7 cellular contexts compared by ENCODE assay signal in genomic region chr18:54119524-54120019, GRCh38.
A peak's percentile ranks its signal among the peaks of the same experiment; 100 is the strongest.
DNase-seq lines count a peak whose midpoint lies in the region; ATAC-seq and TF ChIP-seq lines count a peak whose summit lies in the region.

No MANE protein-coding gene starts in this region.

- no peak overlapping the region for H3K27ac ChIP-seq in heart right ventricle

- H3K27me3 Mint-ChIP-seq in activated naive CD8-positive, alpha-beta T cell treated with anti-CD3 and anti-CD28 coated beads for 36 hours, result no peaks in the 10 kb centered on the region

- H3K9me3 Mint-ChIP-seq in activated naive CD8-positive, alpha-beta T cell treated with anti-CD3 and anti-CD28 coated beads for 36 hours, result no peaks in the 10 kb centered on the region

- intact Hi-C loops in heart right ventricle (cut with DNase I), result loop anchor here (2.0 to 10.0 kb wide), 7 partner anchors 421 to 555 kb away; no protein-coding TSS in a partner anchor

- H3K36me3 ChIP-seq in heart right ventricle, result no peaks in the 10 kb centered on the region

- H3K4me3 Mint-ChIP-seq in activated naive CD8-positive, alpha-beta T cell treated with anti-CD3 and anti-CD28 coated beads for 36 hours, result peak overlapping the region; percentile 56

- peak; percentile 78 for ATAC-seq in GM19467 (IDR thresholded peaks at IDR 0.05; ENCODE audit: unreplicated experiment)
- ATAC-seq in HG03457 (IDR thresholded peaks at IDR 0.05; ENCODE audit: unreplicated experiment), result peak; percentile 90
- ATAC-seq in heart right ventricle, result peak in 7 of 8 donors; percentile 34 to 80 (median 64)

- WGBS in heart right ventricle, 2 donors, result 21 to 24% methylated on average over 6 of the region's 6 CpGs

- no peaks in the 10 kb centered on the region for H3K36me3 Mint-ChIP-seq in activated naive CD8-positive, alpha-beta T cell treated with anti-CD3 and anti-CD28 coated beads for 36 hours

- H3K9me3 ChIP-seq in heart right ventricle, result no peaks in the 10 kb centered on the region

- peaks cover 0 to 4% (median 0%) of the 10 kb centered on the region in 9 donors for H3K4me1 ChIP-seq in heart right ventricle

- peak overlapping the region; percentile 26 for H3K27ac Mint-ChIP-seq in activated naive CD8-positive, alpha-beta T cell treated with anti-CD3 and anti-CD28 coated beads for 36 hours

- H3K27me3 ChIP-seq in heart right ventricle, result peaks cover 0 to 7% (median 0%) of the 10 kb centered on the region in 7 donors

- H3K4me3 ChIP-seq in heart right ventricle (peak overlapping the region in 3 of 10 donors; percentile 6 to 12 (median 10)), retinal pigment epithelial cell (ENCODE audit: low read length) (peak overlapping the region; percentile 15)

- DNase-seq in G401 (ENCODE audit: low spot score), result peak; percentile 75
- DNase-seq in NCI-H524 treated with DMSO at 0.1 percent for 48 hours (lab: John Stamatoyannopoulos, UW), result peak; percentile 23
- no peak for DNase-seq in activated naive CD8-positive, alpha-beta T cell treated with anti-CD3 and anti-CD28 coated beads for 36 hours
- DNase-seq in heart right ventricle, result peak in 1 of 2 donors; percentile 5
- peak; percentile 24 for DNase-seq in retinal pigment epithelial cell (ENCODE audit: low read depth)

- H3K4me1 Mint-ChIP-seq in activated naive CD8-positive, alpha-beta T cell treated with anti-CD3 and anti-CD28 coated beads for 36 hours, result peaks cover 2% of the 10 kb centered on the region

- TF ChIP-seq CTCF in heart right ventricle (IDR thresholded peaks at IDR 0.05) (peak; percentile 30 to 84 (median 82)), retinal pigment epithelial cell (conservative IDR thresholded peaks at IDR 0.05; ENCODE audit: low read depth, low read length) (peak; percentile 82)

- in situ Hi-C loops in G401 (cut with HindIII; ENCODE audit: low sequenced_read_pairs), result no loop called here
